Comparison of ENCODE assay signal across 1 cellular context in genomic region chr4:6783111-6783981, GRCh38.
TF ChIP-seq lines count a peak whose summit lies in the region.

No MANE protein-coding gene starts in this region.

TF ChIP-seq in HepG2, 621 proteins besides CTCF, POLR2A, EP300 and RAD21 (continued from another document and continues in another):
- TF ChIP-seq, protein P1, sequence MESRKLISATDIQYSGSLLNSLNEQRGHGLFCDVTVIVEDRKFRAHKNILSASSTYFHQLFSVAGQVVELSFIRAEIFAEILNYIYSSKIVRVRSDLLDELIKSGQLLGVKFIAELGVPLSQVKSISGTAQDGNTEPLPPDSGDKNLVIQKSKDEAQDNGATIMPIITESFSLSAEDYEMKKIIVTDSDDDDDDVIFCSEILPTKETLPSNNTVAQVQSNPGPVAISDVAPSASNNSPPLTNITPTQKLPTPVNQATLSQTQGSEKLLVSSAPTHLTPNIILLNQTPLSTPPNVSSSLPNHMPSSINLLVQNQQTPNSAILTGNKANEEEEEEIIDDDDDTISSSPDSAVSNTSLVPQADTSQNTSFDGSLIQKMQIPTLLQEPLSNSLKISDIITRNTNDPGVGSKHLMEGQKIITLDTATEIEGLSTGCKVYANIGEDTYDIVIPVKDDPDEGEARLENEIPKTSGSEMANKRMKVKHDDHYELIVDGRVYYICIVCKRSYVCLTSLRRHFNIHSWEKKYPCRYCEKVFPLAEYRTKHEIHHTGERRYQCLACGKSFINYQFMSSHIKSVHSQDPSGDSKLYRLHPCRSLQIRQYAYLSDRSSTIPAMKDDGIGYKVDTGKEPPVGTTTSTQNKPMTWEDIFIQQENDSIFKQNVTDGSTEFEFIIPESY (CRISPR knock-in tag; IDR thresholded peaks at IDR 0.05), result no peak
- TF ChIP-seq ZNF644 (CRISPR knock-in tag; IDR thresholded peaks at IDR 0.05; ENCODE audit: low read depth) (no peak), ZZZ3 (CRISPR knock-in tag; IDR thresholded peaks at IDR 0.05; ENCODE audit: borderline replicate concordance) (no peak), PHF20 (CRISPR knock-in tag; IDR thresholded peaks at IDR 0.05) (no peak), ZNF263 (CRISPR knock-in tag; IDR thresholded peaks at IDR 0.05) (no peak), ZNF12 (CRISPR knock-in tag; IDR thresholded peaks at IDR 0.05) (no peak), ZNF674 (CRISPR knock-in tag; IDR thresholded peaks at IDR 0.05; ENCODE audit: low read depth) (0 out of 2 replicates have a peak, but pooled peaks have one; percentile 3), ZNF772 (CRISPR knock-in tag; IDR thresholded peaks at IDR 0.05) (no peak), ARID2 (CRISPR knock-in tag; IDR thresholded peaks at IDR 0.05; ENCODE audit: borderline replicate concordance) (no peak), FOXA3 (CRISPR knock-in tag; IDR thresholded peaks at IDR 0.05) (no peak), EED (CRISPR knock-in tag; IDR thresholded peaks at IDR 0.05) (no peak), ZNF367 (CRISPR knock-in tag; IDR thresholded peaks at IDR 0.05; ENCODE audit: borderline replicate concordance) (no peak), XRCC5 (optimal IDR thresholded peaks at IDR 0.05; ENCODE audit: low read length) (no peak), ZNF543 (CRISPR knock-in tag; IDR thresholded peaks at IDR 0.05) (no peak), NR1H2 (CRISPR knock-in tag; IDR thresholded peaks at IDR 0.05; ENCODE audit: borderline replicate concordance, low read depth) (no peak), ZC3H13 (CRISPR knock-in tag; IDR thresholded peaks at IDR 0.05) (no peak), PREB (CRISPR knock-in tag; IDR thresholded peaks at IDR 0.05) (no peak), THAP8 (CRISPR knock-in tag; IDR thresholded peaks at IDR 0.05; ENCODE audit: borderline replicate concordance) (no peak), PHF8 (CRISPR knock-in tag; IDR thresholded peaks at IDR 0.05) (peak; percentile 71; the same call in 1 of the 2 replicates), MXI1 (IDR thresholded peaks at IDR 0.05; ENCODE audit: borderline replicate concordance, low read depth, low read length) (0 out of 3 replicates have a peak, but pooled peaks have one; percentile 46), FOXP4 (CRISPR knock-in tag; IDR thresholded peaks at IDR 0.05) (peak; percentile 49), ZFAT (CRISPR knock-in tag; conservative IDR thresholded peaks at IDR 0.05) (no peak), SP4 (CRISPR knock-in tag; IDR thresholded peaks at IDR 0.05) (peak; percentile 21; the same call in 1 of the 2 replicates), ZNF766 (CRISPR knock-in tag; IDR thresholded peaks at IDR 0.05; ENCODE audit: borderline replicate concordance) (no peak), EHMT2 (IDR thresholded peaks at IDR 0.05; ENCODE audit: borderline replicate concordance, low read depth, low read length) (no peak), SRF (IDR thresholded peaks at IDR 0.05; ENCODE audit: low read depth, low read length) (no peak), POLR2AphosphoS5 (IDR thresholded peaks at IDR 0.05; ENCODE audit: low read depth, low read length) (no peak)
- TF ChIP-seq, protein P2, sequence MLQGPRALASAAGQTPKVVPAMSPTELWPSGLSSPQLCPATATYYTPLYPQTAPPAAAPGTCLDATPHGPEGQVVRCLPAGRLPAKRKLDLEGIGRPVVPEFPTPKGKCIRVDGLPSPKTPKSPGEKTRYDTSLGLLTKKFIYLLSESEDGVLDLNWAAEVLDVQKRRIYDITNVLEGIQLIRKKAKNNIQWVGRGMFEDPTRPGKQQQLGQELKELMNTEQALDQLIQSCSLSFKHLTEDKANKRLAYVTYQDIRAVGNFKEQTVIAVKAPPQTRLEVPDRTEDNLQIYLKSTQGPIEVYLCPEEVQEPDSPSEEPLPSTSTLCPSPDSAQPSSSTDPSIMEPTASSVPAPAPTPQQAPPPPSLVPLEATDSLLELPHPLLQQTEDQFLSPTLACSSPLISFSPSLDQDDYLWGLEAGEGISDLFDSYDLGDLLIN (CRISPR knock-in tag; IDR thresholded peaks at IDR 0.05; ENCODE audit: borderline replicate concordance), result no peak
- TF ChIP-seq, protein P3, sequence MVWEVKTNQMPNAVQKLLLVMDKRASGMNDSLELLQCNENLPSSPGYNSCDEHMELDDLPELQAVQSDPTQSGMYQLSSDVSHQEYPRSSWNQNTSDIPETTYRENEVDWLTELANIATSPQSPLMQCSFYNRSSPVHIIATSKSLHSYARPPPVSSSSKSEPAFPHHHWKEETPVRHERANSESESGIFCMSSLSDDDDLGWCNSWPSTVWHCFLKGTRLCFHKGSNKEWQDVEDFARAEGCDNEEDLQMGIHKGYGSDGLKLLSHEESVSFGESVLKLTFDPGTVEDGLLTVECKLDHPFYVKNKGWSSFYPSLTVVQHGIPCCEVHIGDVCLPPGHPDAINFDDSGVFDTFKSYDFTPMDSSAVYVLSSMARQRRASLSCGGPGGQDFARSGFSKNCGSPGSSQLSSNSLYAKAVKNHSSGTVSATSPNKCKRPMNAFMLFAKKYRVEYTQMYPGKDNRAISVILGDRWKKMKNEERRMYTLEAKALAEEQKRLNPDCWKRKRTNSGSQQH (CRISPR knock-in tag; IDR thresholded peaks at IDR 0.05; ENCODE audit: low read depth), result 0 out of 2 replicates have a peak, but pooled peaks have one; percentile 42
- TF ChIP-seq, protein P4, sequence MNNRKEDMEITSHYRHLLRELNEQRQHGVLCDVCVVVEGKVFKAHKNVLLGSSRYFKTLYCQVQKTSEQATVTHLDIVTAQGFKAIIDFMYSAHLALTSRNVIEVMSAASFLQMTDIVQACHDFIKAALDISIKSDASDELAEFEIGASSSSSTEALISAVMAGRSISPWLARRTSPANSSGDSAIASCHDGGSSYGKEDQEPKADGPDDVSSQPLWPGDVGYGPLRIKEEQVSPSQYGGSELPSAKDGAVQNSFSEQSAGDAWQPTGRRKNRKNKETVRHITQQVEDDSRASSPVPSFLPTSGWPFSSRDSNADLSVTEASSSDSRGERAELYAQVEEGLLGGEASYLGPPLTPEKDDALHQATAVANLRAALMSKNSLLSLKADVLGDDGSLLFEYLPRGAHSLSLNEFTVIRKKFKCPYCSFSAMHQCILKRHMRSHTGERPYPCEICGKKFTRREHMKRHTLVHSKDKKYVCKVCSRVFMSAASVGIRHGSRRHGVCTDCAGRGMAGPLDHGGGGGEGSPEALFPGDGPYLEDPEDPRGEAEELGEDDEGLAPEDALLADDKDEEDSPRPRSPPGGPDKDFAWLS (CRISPR knock-in tag; IDR thresholded peaks at IDR 0.05; ENCODE audit: borderline replicate concordance), result no peak
- TF ChIP-seq, protein P5, sequence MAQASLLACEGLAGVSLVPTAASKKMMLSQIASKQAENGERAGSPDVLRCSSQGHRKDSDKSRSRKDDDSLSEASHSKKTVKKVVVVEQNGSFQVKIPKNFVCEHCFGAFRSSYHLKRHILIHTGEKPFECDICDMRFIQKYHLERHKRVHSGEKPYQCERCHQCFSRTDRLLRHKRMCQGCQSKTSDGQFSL (CRISPR knock-in tag; IDR thresholded peaks at IDR 0.05), result no peak
- TF ChIP-seq, protein P6, sequence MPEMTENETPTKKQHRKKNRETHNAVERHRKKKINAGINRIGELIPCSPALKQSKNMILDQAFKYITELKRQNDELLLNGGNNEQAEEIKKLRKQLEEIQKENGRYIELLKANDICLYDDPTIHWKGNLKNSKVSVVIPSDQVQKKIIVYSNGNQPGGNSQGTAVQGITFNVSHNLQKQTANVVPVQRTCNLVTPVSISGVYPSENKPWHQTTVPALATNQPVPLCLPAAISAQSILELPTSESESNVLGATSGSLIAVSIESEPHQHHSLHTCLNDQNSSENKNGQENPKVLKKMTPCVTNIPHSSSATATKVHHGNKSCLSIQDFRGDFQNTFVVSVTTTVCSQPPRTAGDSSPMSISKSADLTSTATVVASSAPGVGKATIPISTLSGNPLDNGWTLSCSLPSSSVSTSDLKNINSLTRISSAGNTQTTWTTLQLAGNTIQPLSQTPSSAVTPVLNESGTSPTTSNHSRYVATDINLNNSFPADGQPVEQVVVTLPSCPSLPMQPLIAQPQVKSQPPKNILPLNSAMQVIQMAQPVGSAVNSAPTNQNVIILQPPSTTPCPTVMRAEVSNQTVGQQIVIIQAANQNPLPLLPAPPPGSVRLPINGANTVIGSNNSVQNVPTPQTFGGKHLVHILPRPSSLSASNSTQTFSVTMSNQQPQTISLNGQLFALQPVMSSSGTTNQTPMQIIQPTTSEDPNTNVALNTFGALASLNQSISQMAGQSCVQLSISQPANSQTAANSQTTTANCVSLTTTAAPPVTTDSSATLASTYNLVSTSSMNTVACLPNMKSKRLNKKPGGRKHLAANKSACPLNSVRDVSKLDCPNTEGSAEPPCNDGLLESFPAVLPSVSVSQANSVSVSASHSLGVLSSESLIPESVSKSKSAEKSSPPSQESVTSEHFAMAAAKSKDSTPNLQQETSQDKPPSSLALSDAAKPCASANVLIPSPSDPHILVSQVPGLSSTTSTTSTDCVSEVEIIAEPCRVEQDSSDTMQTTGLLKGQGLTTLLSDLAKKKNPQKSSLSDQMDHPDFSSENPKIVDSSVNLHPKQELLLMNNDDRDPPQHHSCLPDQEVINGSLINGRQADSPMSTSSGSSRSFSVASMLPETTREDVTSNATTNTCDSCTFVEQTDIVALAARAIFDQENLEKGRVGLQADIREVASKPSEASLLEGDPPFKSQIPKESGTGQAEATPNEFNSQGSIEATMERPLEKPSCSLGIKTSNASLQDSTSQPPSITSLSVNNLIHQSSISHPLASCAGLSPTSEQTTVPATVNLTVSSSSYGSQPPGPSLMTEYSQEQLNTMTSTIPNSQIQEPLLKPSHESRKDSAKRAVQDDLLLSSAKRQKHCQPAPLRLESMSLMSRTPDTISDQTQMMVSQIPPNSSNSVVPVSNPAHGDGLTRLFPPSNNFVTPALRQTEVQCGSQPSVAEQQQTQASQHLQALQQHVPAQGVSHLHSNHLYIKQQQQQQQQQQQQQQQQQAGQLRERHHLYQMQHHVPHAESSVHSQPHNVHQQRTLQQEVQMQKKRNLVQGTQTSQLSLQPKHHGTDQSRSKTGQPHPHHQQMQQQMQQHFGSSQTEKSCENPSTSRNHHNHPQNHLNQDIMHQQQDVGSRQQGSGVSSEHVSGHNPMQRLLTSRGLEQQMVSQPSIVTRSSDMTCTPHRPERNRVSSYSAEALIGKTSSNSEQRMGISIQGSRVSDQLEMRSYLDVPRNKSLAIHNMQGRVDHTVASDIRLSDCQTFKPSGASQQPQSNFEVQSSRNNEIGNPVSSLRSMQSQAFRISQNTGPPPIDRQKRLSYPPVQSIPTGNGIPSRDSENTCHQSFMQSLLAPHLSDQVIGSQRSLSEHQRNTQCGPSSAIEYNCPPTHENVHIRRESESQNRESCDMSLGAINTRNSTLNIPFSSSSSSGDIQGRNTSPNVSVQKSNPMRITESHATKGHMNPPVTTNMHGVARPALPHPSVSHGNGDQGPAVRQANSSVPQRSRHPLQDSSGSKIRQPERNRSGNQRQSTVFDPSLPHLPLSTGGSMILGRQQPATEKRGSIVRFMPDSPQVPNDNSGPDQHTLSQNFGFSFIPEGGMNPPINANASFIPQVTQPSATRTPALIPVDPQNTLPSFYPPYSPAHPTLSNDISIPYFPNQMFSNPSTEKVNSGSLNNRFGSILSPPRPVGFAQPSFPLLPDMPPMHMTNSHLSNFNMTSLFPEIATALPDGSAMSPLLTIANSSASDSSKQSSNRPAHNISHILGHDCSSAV (CRISPR knock-in tag; IDR thresholded peaks at IDR 0.05; ENCODE audit: borderline replicate concordance), result no peak
- TF ChIP-seq, protein P7, sequence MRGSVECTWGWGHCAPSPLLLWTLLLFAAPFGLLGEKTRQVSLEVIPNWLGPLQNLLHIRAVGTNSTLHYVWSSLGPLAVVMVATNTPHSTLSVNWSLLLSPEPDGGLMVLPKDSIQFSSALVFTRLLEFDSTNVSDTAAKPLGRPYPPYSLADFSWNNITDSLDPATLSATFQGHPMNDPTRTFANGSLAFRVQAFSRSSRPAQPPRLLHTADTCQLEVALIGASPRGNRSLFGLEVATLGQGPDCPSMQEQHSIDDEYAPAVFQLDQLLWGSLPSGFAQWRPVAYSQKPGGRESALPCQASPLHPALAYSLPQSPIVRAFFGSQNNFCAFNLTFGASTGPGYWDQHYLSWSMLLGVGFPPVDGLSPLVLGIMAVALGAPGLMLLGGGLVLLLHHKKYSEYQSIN (CRISPR knock-in tag; IDR thresholded peaks at IDR 0.05; ENCODE audit: borderline replicate concordance), result no peak
- TF ChIP-seq, protein P8, sequence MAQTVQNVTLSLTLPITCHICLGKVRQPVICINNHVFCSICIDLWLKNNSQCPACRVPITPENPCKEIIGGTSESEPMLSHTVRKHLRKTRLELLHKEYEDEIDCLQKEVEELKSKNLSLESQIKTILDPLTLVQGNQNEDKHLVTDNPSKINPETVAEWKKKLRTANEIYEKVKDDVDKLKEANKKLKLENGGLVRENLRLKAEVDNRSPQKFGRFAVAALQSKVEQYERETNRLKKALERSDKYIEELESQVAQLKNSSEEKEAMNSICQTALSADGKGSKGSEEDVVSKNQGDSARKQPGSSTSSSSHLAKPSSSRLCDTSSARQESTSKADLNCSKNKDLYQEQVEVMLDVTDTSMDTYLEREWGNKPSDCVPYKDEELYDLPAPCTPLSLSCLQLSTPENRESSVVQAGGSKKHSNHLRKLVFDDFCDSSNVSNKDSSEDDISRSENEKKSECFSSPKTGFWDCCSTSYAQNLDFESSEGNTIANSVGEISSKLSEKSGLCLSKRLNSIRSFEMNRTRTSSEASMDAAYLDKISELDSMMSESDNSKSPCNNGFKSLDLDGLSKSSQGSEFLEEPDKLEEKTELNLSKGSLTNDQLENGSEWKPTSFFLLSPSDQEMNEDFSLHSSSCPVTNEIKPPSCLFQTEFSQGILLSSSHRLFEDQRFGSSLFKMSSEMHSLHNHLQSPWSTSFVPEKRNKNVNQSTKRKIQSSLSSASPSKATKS (CRISPR knock-in tag; IDR thresholded peaks at IDR 0.05), result no peak
